Comparison of ENCODE assay signal across 8 cellular contexts in the genomic region with DNA sequence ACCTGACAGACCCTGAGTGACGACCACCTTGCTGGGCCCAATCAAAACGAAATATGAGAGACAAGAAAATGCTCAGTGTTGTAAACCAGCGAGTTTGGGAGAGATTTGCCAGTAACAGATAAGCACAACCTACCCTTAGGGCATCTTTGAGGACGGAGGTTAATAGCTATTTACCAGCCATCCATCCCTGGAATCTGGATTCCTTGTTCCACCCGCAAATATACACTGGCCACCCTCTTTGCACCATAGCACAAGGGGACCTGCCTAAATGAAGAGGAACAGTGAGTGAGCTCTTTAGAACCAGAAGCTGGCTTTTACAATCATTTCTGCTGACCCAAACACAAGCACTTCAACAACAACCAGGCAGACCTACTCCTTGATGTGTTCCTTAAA. TPM values are rescaled to one million over a fixed set of nuclear protein-coding genes. Genes with fewer than 3 reads are reported as not detected.
DNase-seq lines count a peak whose midpoint lies in the region; ATAC-seq and TF ChIP-seq lines count a peak whose summit lies in the region.

No MANE protein-coding gene starts in this region.

- H3K27ac ChIP-seq in brain microvascular endothelial cell (no peak overlapping the region), upper lobe of right lung (peak overlapping the region; percentile 75)

- H3K4me1 Mint-ChIP-seq in activated naive CD4-positive, alpha-beta T cell treated with anti-CD3 and anti-CD28 coated beads for 36 hours (ENCODE audit: low read depth): peaks cover 44% of the 10 kb centered on the region

- ATAC-seq in upper lobe of right lung: no peak
- no peak for ATAC-seq in HG03521 (IDR thresholded peaks at IDR 0.05; ENCODE audit: unreplicated experiment)

- no peaks in the 10 kb centered on the region for H3K36me3 Mint-ChIP-seq in activated naive CD4-positive, alpha-beta T cell treated with anti-CD3 and anti-CD28 coated beads for 36 hours (ENCODE audit: low read depth)

- DNase-seq in activated naive CD4-positive, alpha-beta T cell treated with anti-CD3 and anti-CD28 coated beads for 36 hours: no peak
- no peak for DNase-seq in activated naive CD4-positive, alpha-beta T cell treated with Interleukin-2 at 50 U/mL for 16 hours
- no peak for DNase-seq in brain microvascular endothelial cell
- DNase-seq in medulla oblongata (ENCODE audit: extremely low spot score): peak; percentile 5
- no peak for DNase-seq in upper lobe of right lung
- DNase-seq in hepatic stellate cell (ENCODE audit: low spot score): no peak
- no peak for DNase-seq in iPS-NIHi11 (ENCODE audit: low spot score)

- in situ Hi-C loops in brain microvascular endothelial cell (cut with HindIII; ENCODE audit: low pct_ligation_motif_present, low sequenced_read_pairs): no loop called here

- H3K4me3 ChIP-seq in brain microvascular endothelial cell (ENCODE audit: low read depth, low read length) (peak overlapping the region; percentile 72), upper lobe of right lung (peak overlapping the region; percentile 65)

- intact Hi-C loops in activated naive CD4-positive, alpha-beta T cell treated with anti-CD3 and anti-CD28 coated beads for 36 hours (cut with micrococcal nuclease): loop anchor here (2.0 to 10.0 kb wide), 2 partner anchors 42 to 460 kb away; a partner anchor contains a TSS
- intact Hi-C loops in upper lobe of right lung (cut with DNase I): no loop called here

- no peaks in the 10 kb centered on the region for H3K27me3 Mint-ChIP-seq in activated naive CD4-positive, alpha-beta T cell treated with anti-CD3 and anti-CD28 coated beads for 36 hours (ENCODE audit: low read depth)

- H3K36me3 ChIP-seq in brain microvascular endothelial cell (replicated peaks) (no peaks in the 10 kb centered on the region), upper lobe of right lung (no peaks in the 10 kb centered on the region)

- H3K4me1 ChIP-seq in upper lobe of right lung: peaks cover 11% of the 10 kb centered on the region

- CTCF ChIA-PET in activated naive CD4-positive, alpha-beta T cell treated with anti-CD3 and anti-CD28 coated beads for 36 hours (lab: Charles Lee): interaction anchor here (1.0 to 1.7 kb wide), 3 partner anchors 13 to 39 kb away, joined by 3 to 5 read pairs (median 3); no protein-coding TSS in a partner anchor

- no peaks in the 10 kb centered on the region for H3K9me3 Mint-ChIP-seq in activated naive CD4-positive, alpha-beta T cell treated with anti-CD3 and anti-CD28 coated beads for 36 hours

- H3K4me3 Mint-ChIP-seq in activated naive CD4-positive, alpha-beta T cell treated with anti-CD3 and anti-CD28 coated beads for 36 hours: peak overlapping the region; percentile 74

- TF ChIP-seq CTCF in brain microvascular endothelial cell (IDR thresholded peaks at IDR 0.05; ENCODE audit: low read depth, low read length, missing control alignments) (no peak), upper lobe of right lung (IDR thresholded peaks at IDR 0.05) (no peak)

- no peak overlapping the region for H3K27ac Mint-ChIP-seq in activated naive CD4-positive, alpha-beta T cell treated with anti-CD3 and anti-CD28 coated beads for 36 hours

- no peaks in the 10 kb centered on the region for H3K27me3 ChIP-seq in brain microvascular endothelial cell (replicated peaks)
- H3K27me3 ChIP-seq in upper lobe of right lung: no peaks in the 10 kb centered on the region

- no peaks in the 10 kb centered on the region for H3K9me3 ChIP-seq in upper lobe of right lung

RNA-seq across cellular contexts. Expression of a gene that starts 0.7 kb away (rescaled TPM):
- total RNA-seq in activated naive CD4-positive, alpha-beta T cell treated with anti-CD3 and anti-CD28 coated beads for 36 hours: 10 to 100 TPM; 23.9 to 24.3 TPM
- 45.3 TPM for total RNA-seq in upper lobe of right lung

RNA-seq across cellular contexts. Expression of a gene that starts 29.9 kb away (rescaled TPM):
- not detected for total RNA-seq in activated naive CD4-positive, alpha-beta T cell treated with anti-CD3 and anti-CD28 coated beads for 36 hours
- total RNA-seq in upper lobe of right lung: not detected

RNA-seq across cellular contexts. Expression of a gene that starts 41.9 kb away (rescaled TPM):
- 100 to 1,000 TPM; 124 to 127 TPM for total RNA-seq in activated naive CD4-positive, alpha-beta T cell treated with anti-CD3 and anti-CD28 coated beads for 36 hours
- 28.7 TPM for total RNA-seq in upper lobe of right lung

RNA-seq across cellular contexts. Expression of a gene that starts 53.7 kb away (rescaled TPM):
- total RNA-seq in activated naive CD4-positive, alpha-beta T cell treated with anti-CD3 and anti-CD28 coated beads for 36 hours: 1 to 10 TPM; 1.0 to 1.4 TPM
- total RNA-seq in upper lobe of right lung: 12.9 TPM
